ENCODE assay signal across 8 cellular contexts in genomic region chr15:34753236-34753894, GRCh38. TPM values are rescaled to one million over a fixed set of nuclear protein-coding genes. Genes with fewer than 3 reads are reported as not detected.
DNase-seq lines count a peak whose midpoint lies in the region; ATAC-seq and TF ChIP-seq lines count a peak whose summit lies in the region.

No MANE protein-coding gene starts in this region.

- H2AK5ac ChIP-seq in trophoblast cell (ENCODE audit: low read length): no peak overlapping the region

- H3K79me2 ChIP-seq in trophoblast cell (ENCODE audit: control insufficient read depth, insufficient read depth, low read length, poor library complexity): peaks cover 3% of the 10 kb centered on the region

- H3K27me3 ChIP-seq in trophoblast cell (ENCODE audit: insufficient read depth, low read length): peaks cover 15% of the 10 kb centered on the region

- DNase-seq in HFF-Myc (ENCODE audit: extremely low read depth, low read depth) (peak; percentile 40), SK-N-MC (ENCODE audit: low read depth, low spot score) (peak; percentile 1), fibroblast of villous mesenchyme (ENCODE audit: low read depth) (peak; percentile 64), trophoblast cell (peak in 1 of 2 donors; percentile 53), activated gamma-delta T cell treated with Interleukin-2 at 50 U/mL for 16 hours (no peak), OCI-M2 (lab: John Stamatoyannopoulos, UW; ENCODE audit: unreplicated experiment) (no peak), lower leg skin (ENCODE audit: low spot score in 2 of 2) (no peak)

- H3K9ac ChIP-seq in SK-N-MC (ENCODE audit: insufficient read length) (no peak overlapping the region), trophoblast cell (ENCODE audit: low read length) (no peak overlapping the region)

- H4K12ac ChIP-seq in trophoblast cell (ENCODE audit: low read depth, low read length): no peak overlapping the region

- no peak for TF ChIP-seq CTCF in HFF-Myc (IDR thresholded peaks at IDR 0.05; ENCODE audit: low read depth, low read length, missing control alignments)
- TF ChIP-seq CTCF in fibroblast of villous mesenchyme (IDR thresholded peaks at IDR 0.05; ENCODE audit: insufficient read depth, low read depth, low read length): no peak
- no peak for TF ChIP-seq CTCF in lower leg skin (IDR thresholded peaks at IDR 0.05)

- H3K23ac ChIP-seq in trophoblast cell (ENCODE audit: low read length): no peak overlapping the region

- no CpG with 5 or more reads among the region's 11 CpGs for WGBS in trophoblast cell (ENCODE audit: extremely low coverage, insufficient coverage, insufficient read length)
- whole genome bisulfite sequencing in lower leg skin, 2 donors: 34 to 35% methylated on average over 11 of the region's 11 CpGs

- no peaks in the 10 kb centered on the region for H3K9me3 ChIP-seq in SK-N-MC (ENCODE audit: low read depth, low read length)
- H3K9me3 ChIP-seq in trophoblast cell (ENCODE audit: insufficient read depth, low read depth, low read length): peaks cover 2% of the 10 kb centered on the region

- H2AFZ ChIP-seq in trophoblast cell (ENCODE audit: insufficient read depth, low read length, poor library complexity): no peak overlapping the region

- no peak overlapping the region for H2BK12ac ChIP-seq in trophoblast cell (ENCODE audit: low read length)

- H3K4ac ChIP-seq in trophoblast cell (ENCODE audit: low read depth, low read length): no peak overlapping the region

- no peak overlapping the region for H4K8ac ChIP-seq in trophoblast cell (ENCODE audit: low read depth, low read length)

- H2BK5ac ChIP-seq in trophoblast cell (ENCODE audit: low read depth, low read length, poor library complexity): no peak overlapping the region

- H3K79me1 ChIP-seq in trophoblast cell (ENCODE audit: low read length): no peaks in the 10 kb centered on the region

- H4K91ac ChIP-seq in trophoblast cell (ENCODE audit: low read depth, low read length): no peak overlapping the region

- H3K18ac ChIP-seq in trophoblast cell (ENCODE audit: low read length): no peak overlapping the region

- no peak for TF ChIP-seq POLR2A in lower leg skin (IDR thresholded peaks at IDR 0.05)

- H3K4me3 ChIP-seq in HFF-Myc (replicated peaks; ENCODE audit: low read depth, low read length) (no peak overlapping the region), SK-N-MC (no peak overlapping the region), fibroblast of villous mesenchyme (ENCODE audit: low read depth, low read length) (no peak overlapping the region), trophoblast cell (ENCODE audit: low read depth, low read length) (no peak overlapping the region), lower leg skin (ENCODE audit: low read depth, poor library complexity, severe bottlenecking) (no peak overlapping the region)

- H2BK120ac ChIP-seq in trophoblast cell (ENCODE audit: insufficient read depth, low read length, poor library complexity): no peak overlapping the region

- peaks cover 3 to 14% of the 10 kb centered on the region in 2 experiments for H3K4me1 ChIP-seq in trophoblast cell (ENCODE audit: control insufficient read depth in 1 of 2, insufficient read depth in 2 of 2, low read length in 2 of 2)

- no peak overlapping the region for H3K14ac ChIP-seq in trophoblast cell (ENCODE audit: low read length)

- ATAC-seq in GM18517 (IDR thresholded peaks at IDR 0.05; ENCODE audit: unreplicated experiment): no peak

- H3K27ac ChIP-seq in SK-N-MC: no peak overlapping the region
- H3K27ac ChIP-seq in trophoblast cell (ENCODE audit: low read depth, low read length): no peak overlapping the region

- H3K36me3 ChIP-seq in SK-N-MC (ENCODE audit: insufficient read depth, low read length) (no peaks in the 10 kb centered on the region), trophoblast cell (ENCODE audit: control insufficient read depth in 1 of 2, insufficient read depth in 2 of 2, low read length in 2 of 2) (no peaks in the 10 kb centered on the region)

- intact Hi-C loops in lower leg skin (cut with DNase I; ENCODE audit: low total_unique reads): no loop called here

- peak overlapping the region; percentile 35 for H3K4me2 ChIP-seq in trophoblast cell (ENCODE audit: low read length)

RNA-seq across cellular contexts. Expression of gene GJD2, which starts 1.4 kb away (rescaled TPM):
- total RNA-seq in fibroblast of villous mesenchyme: not detected in 2 replicates
- 8.7 and 9.7 TPM in 2 replicates for polyA plus RNA-seq in trophoblast cell (2013)
- not detected for total RNA-seq in lower leg skin

RNA-seq across cellular contexts. Expression of gene ACTC1, which starts 42.0 kb away (rescaled TPM):
- under 0.01 and 0.64 TPM in 2 replicates for total RNA-seq in fibroblast of villous mesenchyme
- 2,818 and 2,928 TPM in 2 replicates for polyA plus RNA-seq in trophoblast cell (2013)
- total RNA-seq in lower leg skin: 1 to 10 TPM in 1 of 4 donors, under 1 TPM in 3; 0.13 to 1.3 (median 0.55) TPM

Comparison
In these comparisons a context has a peak if more than half of its experiments do, and no peak if none do; other contexts are left out.
1. DNase-seq: peak in HFF-Myc (single experiment), SK-N-MC (single experiment) and fibroblast of villous mesenchyme (single experiment); none in activated gamma-delta T cell treated with Interleukin-2 at 50 U/mL for 16 hours (single experiment), OCI-M2 (single experiment) and lower leg skin (0 of 2).